7 cellular contexts compared by ENCODE assay signal in the genomic region with DNA sequence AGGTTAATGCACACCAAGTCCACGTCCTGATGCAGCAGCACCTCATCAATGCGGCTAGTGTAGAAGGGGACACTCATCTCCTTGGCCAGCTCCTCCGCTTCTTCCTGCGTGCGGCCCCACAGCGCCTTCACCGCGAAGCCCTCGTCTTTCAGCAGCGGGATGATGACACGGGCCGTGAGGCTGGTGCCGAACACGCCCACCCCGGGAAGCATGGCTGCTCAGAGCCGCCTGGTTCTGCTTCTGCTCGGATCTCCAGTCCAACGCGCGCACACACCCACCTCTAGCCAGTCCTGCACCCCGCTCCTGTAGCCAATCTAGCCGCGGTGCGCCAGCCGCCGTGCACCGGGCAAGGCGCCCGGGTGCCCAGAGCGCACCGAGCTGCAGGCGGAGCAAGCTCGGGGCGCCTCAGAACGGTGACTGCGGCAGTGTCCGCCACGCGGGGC. TPM values are rescaled to one million over a fixed set of nuclear protein-coding genes. Genes with fewer than 3 reads are reported as not detected.
DNase-seq lines count a peak whose midpoint lies in the region; ATAC-seq and TF ChIP-seq lines count a peak whose summit lies in the region.

No MANE protein-coding gene starts in this region.

- no peaks in the 10 kb centered on the region for H3K27me3 Mint-ChIP-seq in activated B cell treated with CpG ODN at 0.5 μM for 24 hours

- TF ChIP-seq CTCF in activated B cell treated with CpG ODN at 0.5 μM for 24 hours (IDR thresholded peaks at IDR 0.05) = no peak

- peaks cover 3% of the 10 kb centered on the region for H3K36me3 Mint-ChIP-seq in activated B cell treated with CpG ODN at 0.5 μM for 24 hours (ENCODE audit: low read depth)

- intact Hi-C loops in activated B cell treated with CpG ODN at 0.5 μM for 24 hours (cut with micrococcal nuclease) = loop anchor here (1.0 to 2.0 kb wide), 13 partner anchors 16 to 328 kb away; partner anchors contain the start of genes MCUR1, NOL7 and SIRT5

- peaks cover 44% of the 10 kb centered on the region for H3K4me1 Mint-ChIP-seq in activated B cell treated with CpG ODN at 0.5 μM for 24 hours

- H3K9me3 Mint-ChIP-seq in activated B cell treated with CpG ODN at 0.5 μM for 24 hours = no peaks in the 10 kb centered on the region

- POLR2A ChIA-PET in activated B cell treated with CpG ODN at 0.5 μM for 24 hours (lab: Charles Lee) = interaction anchor here (0.6 to 5.2 kb wide), 19 partner anchors 8 to 631 kb away, joined by 3 to 34 read pairs (median 5); partner anchors contain the start of genes CD83, MCUR1, NOL7 and SIRT5

- CTCF ChIA-PET in activated B cell treated with CpG ODN at 0.5 μM for 24 hours (lab: Charles Lee) = interaction anchor here (0.9 to 4.3 kb wide), 5 partner anchors 30 to 129 kb away, joined by 3 to 15 read pairs (median 3); partner anchors contain the start of genes NOL7 and SIRT5

- DNase-seq in MV-4-11 (lab: John Stamatoyannopoulos, UW) (peak; percentile 39), activated B cell treated with CpG ODN at 0.5 μM for 24 hours (peak; percentile 65), cerebellum (ENCODE audit: low spot score) (peak; percentile 63), left kidney (ENCODE audit: low read depth, low spot score) (peak; percentile 71)
- DNase-seq in stimulated activated CD4-positive, alpha-beta T cell treated with anti-CD3 and anti-CD28 coated beads, Interleukin-2, amount 100 ng/mL, for 4 hours (ENCODE audit: low read depth) = peak; percentile 52

- peak; percentile 9 for ATAC-seq in GM18499 (IDR thresholded peaks at IDR 0.05; ENCODE audit: insufficient read depth, unreplicated experiment)
- ATAC-seq in HG02571 (IDR thresholded peaks at IDR 0.05; ENCODE audit: unreplicated experiment) = peak; percentile 25
- peak; percentile 57 for ATAC-seq in activated B cell treated with CpG ODN at 0.5 μM for 24 hours (ENCODE audit: low read depth)

- peak overlapping the region; percentile 85 for H3K27ac Mint-ChIP-seq in activated B cell treated with CpG ODN at 0.5 μM for 24 hours

- H3K4me3 Mint-ChIP-seq in activated B cell treated with CpG ODN at 0.5 μM for 24 hours = peak overlapping the region; percentile 90

RNA-seq across cellular contexts. Expression of gene GFOD1, which starts 0.7 kb away (rescaled TPM):
- 8.3 and 8.4 TPM in 2 replicates for total RNA-seq in activated B cell treated with CpG ODN at 0.5 μM for 24 hours
- 33.8 TPM for total RNA-seq in cerebellum

Comparison
In these comparisons a context has a peak if more than half of its experiments do, and no peak if none do; other contexts are left out.
1. Peak in every context shown above with its lines: DNase-seq and ATAC-seq.